1 cellular context compared by ENCODE assay signal in the genomic region with DNA sequence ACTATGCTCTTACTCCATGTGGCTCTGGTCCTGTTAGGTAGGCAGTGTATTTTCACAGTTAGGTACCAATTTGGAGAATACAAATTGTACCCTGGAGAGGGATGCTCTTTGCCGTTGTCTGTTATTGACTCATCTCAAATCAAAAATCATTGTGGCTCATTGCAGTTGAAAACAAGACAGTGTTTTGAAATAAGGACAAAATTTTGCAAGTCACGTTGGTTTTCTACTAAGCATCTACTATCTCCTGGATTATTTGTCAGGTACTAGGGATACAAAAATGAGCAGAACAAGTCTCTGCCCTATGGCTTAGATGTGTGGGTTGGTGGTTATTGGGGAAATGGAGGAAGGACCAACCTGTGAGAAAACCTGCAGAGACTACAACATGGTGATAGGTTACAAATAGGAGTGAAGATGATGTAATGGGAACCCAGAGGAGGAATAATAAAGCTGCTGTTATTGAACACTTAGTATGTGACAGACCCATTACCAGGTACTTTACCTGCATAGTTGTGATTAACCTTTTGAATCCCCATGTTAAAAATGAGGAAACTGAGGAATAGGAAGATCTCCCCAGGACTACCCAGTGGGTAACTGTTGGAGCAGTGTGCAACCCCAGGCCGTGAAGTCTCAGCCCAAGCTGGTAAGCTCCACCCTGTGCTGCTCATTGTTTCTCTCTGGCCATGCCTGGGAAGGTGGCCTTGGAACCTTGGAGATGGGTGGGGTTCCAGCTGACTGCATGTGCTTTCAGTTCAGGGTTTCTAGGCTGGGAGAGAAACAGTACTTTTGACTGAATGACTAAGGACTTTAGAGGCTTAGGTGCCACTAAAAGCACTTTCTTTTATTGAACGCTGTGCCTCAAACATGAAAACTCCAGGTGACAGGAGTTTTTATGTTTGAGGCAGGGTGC.
TF ChIP-seq lines count a peak whose summit lies in the region.

No MANE protein-coding gene starts in this region.

TF ChIP-seq in HepG2, 621 proteins besides CTCF, POLR2A, EP300 and RAD21 (continued from another document and continues in another):
- TF ChIP-seq, protein P1, sequence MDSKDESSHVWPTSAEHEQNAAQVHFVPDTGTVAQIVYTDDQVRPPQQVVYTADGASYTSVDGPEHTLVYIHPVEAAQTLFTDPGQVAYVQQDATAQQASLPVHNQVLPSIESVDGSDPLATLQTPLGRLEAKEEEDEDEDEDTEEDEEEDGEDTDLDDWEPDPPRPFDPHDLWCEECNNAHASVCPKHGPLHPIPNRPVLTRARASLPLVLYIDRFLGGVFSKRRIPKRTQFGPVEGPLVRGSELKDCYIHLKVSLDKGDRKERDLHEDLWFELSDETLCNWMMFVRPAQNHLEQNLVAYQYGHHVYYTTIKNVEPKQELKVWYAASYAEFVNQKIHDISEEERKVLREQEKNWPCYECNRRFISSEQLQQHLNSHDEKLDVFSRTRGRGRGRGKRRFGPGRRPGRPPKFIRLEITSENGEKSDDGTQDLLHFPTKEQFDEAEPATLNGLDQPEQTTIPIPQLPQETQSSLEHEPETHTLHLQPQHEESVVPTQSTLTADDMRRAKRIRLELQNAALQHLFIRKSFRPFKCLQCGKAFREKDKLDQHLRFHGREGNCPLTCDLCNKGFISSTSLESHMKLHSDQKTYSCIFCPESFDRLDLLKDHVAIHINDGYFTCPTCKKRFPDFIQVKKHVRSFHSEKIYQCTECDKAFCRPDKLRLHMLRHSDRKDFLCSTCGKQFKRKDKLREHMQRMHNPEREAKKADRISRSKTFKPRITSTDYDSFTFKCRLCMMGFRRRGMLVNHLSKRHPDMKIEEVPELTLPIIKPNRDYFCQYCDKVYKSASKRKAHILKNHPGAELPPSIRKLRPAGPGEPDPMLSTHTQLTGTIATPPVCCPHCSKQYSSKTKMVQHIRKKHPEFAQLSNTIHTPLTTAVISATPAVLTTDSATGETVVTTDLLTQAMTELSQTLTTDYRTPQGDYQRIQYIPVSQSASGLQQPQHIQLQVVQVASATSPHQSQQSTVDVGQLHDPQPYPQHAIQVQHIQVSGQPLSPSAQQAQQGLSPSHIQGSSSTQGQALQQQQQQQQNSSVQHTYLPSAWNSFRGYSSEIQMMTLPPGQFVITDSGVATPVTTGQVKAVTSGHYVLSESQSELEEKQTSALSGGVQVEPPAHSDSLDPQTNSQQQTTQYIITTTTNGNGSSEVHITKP (CRISPR knock-in tag; IDR thresholded peaks at IDR 0.05; ENCODE audit: low read depth) = peak; percentile 61; the same call in 1 of the 2 replicates
- TF ChIP-seq, protein P2, sequence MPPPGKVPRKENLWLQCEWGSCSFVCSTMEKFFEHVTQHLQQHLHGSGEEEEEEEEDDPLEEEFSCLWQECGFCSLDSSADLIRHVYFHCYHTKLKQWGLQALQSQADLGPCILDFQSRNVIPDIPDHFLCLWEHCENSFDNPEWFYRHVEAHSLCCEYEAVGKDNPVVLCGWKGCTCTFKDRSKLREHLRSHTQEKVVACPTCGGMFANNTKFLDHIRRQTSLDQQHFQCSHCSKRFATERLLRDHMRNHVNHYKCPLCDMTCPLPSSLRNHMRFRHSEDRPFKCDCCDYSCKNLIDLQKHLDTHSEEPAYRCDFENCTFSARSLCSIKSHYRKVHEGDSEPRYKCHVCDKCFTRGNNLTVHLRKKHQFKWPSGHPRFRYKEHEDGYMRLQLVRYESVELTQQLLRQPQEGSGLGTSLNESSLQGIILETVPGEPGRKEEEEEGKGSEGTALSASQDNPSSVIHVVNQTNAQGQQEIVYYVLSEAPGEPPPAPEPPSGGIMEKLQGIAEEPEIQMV (CRISPR knock-in tag; IDR thresholded peaks at IDR 0.05; ENCODE audit: low read depth) = no peak
- TF ChIP-seq, protein P3, sequence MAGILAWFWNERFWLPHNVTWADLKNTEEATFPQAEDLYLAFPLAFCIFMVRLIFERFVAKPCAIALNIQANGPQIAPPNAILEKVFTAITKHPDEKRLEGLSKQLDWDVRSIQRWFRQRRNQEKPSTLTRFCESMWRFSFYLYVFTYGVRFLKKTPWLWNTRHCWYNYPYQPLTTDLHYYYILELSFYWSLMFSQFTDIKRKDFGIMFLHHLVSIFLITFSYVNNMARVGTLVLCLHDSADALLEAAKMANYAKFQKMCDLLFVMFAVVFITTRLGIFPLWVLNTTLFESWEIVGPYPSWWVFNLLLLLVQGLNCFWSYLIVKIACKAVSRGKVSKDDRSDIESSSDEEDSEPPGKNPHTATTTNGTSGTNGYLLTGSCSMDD (CRISPR knock-in tag; IDR thresholded peaks at IDR 0.05) = no peak
- 0 out of 2 replicates have a peak, but pooled peaks have one; percentile 47 for TF ChIP-seq MIER3 (CRISPR knock-in tag; IDR thresholded peaks at IDR 0.05; ENCODE audit: borderline replicate concordance)
- no peak for TF ChIP-seq U2AF2 (IDR thresholded peaks at IDR 0.05; ENCODE audit: low read depth, low read length)
- no peak for TF ChIP-seq CC2D1A (CRISPR knock-in tag; IDR thresholded peaks at IDR 0.05)
- TF ChIP-seq PRPF4 (IDR thresholded peaks at IDR 0.05; ENCODE audit: low read depth, low read length, poor library complexity, severe bottlenecking) = no peak
- TF ChIP-seq, protein P4, sequence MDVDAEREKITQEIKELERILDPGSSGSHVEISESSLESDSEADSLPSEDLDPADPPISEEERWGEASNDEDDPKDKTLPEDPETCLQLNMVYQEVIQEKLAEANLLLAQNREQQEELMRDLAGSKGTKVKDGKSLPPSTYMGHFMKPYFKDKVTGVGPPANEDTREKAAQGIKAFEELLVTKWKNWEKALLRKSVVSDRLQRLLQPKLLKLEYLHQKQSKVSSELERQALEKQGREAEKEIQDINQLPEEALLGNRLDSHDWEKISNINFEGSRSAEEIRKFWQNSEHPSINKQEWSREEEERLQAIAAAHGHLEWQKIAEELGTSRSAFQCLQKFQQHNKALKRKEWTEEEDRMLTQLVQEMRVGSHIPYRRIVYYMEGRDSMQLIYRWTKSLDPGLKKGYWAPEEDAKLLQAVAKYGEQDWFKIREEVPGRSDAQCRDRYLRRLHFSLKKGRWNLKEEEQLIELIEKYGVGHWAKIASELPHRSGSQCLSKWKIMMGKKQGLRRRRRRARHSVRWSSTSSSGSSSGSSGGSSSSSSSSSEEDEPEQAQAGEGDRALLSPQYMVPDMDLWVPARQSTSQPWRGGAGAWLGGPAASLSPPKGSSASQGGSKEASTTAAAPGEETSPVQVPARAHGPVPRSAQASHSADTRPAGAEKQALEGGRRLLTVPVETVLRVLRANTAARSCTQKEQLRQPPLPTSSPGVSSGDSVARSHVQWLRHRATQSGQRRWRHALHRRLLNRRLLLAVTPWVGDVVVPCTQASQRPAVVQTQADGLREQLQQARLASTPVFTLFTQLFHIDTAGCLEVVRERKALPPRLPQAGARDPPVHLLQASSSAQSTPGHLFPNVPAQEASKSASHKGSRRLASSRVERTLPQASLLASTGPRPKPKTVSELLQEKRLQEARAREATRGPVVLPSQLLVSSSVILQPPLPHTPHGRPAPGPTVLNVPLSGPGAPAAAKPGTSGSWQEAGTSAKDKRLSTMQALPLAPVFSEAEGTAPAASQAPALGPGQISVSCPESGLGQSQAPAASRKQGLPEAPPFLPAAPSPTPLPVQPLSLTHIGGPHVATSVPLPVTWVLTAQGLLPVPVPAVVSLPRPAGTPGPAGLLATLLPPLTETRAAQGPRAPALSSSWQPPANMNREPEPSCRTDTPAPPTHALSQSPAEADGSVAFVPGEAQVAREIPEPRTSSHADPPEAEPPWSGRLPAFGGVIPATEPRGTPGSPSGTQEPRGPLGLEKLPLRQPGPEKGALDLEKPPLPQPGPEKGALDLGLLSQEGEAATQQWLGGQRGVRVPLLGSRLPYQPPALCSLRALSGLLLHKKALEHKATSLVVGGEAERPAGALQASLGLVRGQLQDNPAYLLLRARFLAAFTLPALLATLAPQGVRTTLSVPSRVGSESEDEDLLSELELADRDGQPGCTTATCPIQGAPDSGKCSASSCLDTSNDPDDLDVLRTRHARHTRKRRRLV (CRISPR knock-in tag; IDR thresholded peaks at IDR 0.05) = no peak
- no peak for TF ChIP-seq ZNF562 (CRISPR knock-in tag; IDR thresholded peaks at IDR 0.05; ENCODE audit: borderline replicate concordance)
- TF ChIP-seq, protein P5, sequence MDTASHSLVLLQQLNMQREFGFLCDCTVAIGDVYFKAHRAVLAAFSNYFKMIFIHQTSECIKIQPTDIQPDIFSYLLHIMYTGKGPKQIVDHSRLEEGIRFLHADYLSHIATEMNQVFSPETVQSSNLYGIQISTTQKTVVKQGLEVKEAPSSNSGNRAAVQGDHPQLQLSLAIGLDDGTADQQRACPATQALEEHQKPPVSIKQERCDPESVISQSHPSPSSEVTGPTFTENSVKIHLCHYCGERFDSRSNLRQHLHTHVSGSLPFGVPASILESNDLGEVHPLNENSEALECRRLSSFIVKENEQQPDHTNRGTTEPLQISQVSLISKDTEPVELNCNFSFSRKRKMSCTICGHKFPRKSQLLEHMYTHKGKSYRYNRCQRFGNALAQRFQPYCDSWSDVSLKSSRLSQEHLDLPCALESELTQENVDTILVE (CRISPR knock-in tag; IDR thresholded peaks at IDR 0.05) = no peak
- TF ChIP-seq NFKBIZ (CRISPR knock-in tag; IDR thresholded peaks at IDR 0.05) = no peak
- TF ChIP-seq, protein P6, sequence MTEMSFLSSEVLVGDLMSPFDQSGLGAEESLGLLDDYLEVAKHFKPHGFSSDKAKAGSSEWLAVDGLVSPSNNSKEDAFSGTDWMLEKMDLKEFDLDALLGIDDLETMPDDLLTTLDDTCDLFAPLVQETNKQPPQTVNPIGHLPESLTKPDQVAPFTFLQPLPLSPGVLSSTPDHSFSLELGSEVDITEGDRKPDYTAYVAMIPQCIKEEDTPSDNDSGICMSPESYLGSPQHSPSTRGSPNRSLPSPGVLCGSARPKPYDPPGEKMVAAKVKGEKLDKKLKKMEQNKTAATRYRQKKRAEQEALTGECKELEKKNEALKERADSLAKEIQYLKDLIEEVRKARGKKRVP (CRISPR knock-in tag; IDR thresholded peaks at IDR 0.05) = 0 out of 4 replicates have a peak, but pooled peaks of 1 of the 2 experiments have one; percentile 20
- no peak for TF ChIP-seq ZNF263 (CRISPR knock-in tag; IDR thresholded peaks at IDR 0.05)
- TF ChIP-seq MEF2D (CRISPR knock-in tag; IDR thresholded peaks at IDR 0.05) = 0 out of 2 replicates have a peak, but pooled peaks have one; percentile 4
- TF ChIP-seq ZNF644 (CRISPR knock-in tag; IDR thresholded peaks at IDR 0.05; ENCODE audit: low read depth) = peak; percentile 93
- TF ChIP-seq ZNF230 (CRISPR knock-in tag; IDR thresholded peaks at IDR 0.05) = 0 out of 2 replicates have a peak, but pooled peaks have one; percentile 56
- TF ChIP-seq, protein P7, sequence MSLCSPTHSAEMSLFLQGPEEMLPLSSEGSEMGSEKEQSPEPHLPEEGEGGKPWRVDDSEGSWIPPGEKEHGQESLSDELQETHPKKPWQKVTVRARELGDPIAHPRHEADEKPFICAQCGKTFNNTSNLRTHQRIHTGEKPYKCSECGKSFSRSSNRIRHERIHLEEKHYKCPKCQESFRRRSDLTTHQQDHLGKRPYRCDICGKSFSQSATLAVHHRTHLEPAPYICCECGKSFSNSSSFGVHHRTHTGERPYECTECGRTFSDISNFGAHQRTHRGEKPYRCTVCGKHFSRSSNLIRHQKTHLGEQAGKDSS (CRISPR knock-in tag; IDR thresholded peaks at IDR 0.05; ENCODE audit: borderline replicate concordance, low read depth) = no peak
- TF ChIP-seq HDAC2 (CRISPR knock-in tag; IDR thresholded peaks at IDR 0.05) = peak; percentile 69; the same call in 1 of the 2 replicates
- no peak for TF ChIP-seq NR1H2 (CRISPR knock-in tag; IDR thresholded peaks at IDR 0.05; ENCODE audit: borderline replicate concordance, low read depth)
- TF ChIP-seq ZNF160 (CRISPR knock-in tag; IDR thresholded peaks at IDR 0.05) = no peak
- TF ChIP-seq, protein P8, sequence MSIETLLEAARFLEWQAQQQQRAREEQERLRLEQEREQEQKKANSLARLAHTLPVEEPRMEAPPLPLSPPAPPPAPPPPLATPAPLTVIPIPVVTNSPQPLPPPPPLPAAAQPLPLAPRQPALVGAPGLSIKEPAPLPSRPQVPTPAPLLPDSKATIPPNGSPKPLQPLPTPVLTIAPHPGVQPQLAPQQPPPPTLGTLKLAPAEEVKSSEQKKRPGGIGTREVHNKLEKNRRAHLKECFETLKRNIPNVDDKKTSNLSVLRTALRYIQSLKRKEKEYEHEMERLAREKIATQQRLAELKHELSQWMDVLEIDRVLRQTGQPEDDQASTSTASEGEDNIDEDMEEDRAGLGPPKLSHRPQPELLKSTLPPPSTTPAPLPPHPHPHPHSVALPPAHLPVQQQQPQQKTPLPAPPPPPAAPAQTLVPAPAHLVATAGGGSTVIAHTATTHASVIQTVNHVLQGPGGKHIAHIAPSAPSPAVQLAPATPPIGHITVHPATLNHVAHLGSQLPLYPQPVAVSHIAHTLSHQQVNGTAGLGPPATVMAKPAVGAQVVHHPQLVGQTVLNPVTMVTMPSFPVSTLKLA (IDR thresholded peaks at IDR 0.05) = no peak
- TF ChIP-seq, protein P9, sequence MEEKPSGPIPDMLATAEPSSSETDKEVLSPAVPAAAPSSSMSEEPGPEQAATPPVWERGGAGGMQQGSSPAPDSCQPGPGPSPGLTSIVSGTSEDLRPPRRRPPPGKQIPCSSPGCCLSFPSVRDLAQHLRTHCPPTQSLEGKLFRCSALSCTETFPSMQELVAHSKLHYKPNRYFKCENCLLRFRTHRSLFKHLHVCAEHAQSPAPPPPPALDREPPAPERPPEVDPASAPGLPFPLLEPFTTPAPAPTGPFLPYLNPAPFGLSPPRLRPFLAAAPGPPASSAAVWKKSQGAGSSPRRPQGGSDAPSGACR (CRISPR knock-in tag; IDR thresholded peaks at IDR 0.05) = no peak
- no peak for TF ChIP-seq NCOA1 (CRISPR knock-in tag; IDR thresholded peaks at IDR 0.05)
- no peak for TF ChIP-seq AGO1 (IDR thresholded peaks at IDR 0.05; ENCODE audit: low read depth, low read length, poor library complexity, severe bottlenecking)
- TF ChIP-seq KLF6 (CRISPR knock-in tag; IDR thresholded peaks at IDR 0.05) = 0 out of 2 replicates have a peak, but pooled peaks have one; percentile 54
- no peak for TF ChIP-seq ZC3H4 (CRISPR knock-in tag; IDR thresholded peaks at IDR 0.05; ENCODE audit: borderline replicate concordance)
- TF ChIP-seq KMT2B (CRISPR knock-in tag; IDR thresholded peaks at IDR 0.05) = no peak
- no peak for TF ChIP-seq ZNF577 (CRISPR knock-in tag; IDR thresholded peaks at IDR 0.05; ENCODE audit: borderline replicate concordance, low read depth)
- no peak for TF ChIP-seq ZNF124 (CRISPR knock-in tag; IDR thresholded peaks at IDR 0.05)
- no peak for TF ChIP-seq ZSCAN22 (CRISPR knock-in tag; IDR thresholded peaks at IDR 0.05)
- TF ChIP-seq ZNF816 (CRISPR knock-in tag; IDR thresholded peaks at IDR 0.05; ENCODE audit: borderline replicate concordance) = no peak
- TF ChIP-seq, protein P10, sequence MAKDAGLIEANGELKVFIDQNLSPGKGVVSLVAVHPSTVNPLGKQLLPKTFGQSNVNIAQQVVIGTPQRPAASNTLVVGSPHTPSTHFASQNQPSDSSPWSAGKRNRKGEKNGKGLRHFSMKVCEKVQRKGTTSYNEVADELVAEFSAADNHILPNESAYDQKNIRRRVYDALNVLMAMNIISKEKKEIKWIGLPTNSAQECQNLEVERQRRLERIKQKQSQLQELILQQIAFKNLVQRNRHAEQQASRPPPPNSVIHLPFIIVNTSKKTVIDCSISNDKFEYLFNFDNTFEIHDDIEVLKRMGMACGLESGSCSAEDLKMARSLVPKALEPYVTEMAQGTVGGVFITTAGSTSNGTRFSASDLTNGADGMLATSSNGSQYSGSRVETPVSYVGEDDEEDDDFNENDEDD (CRISPR knock-in tag; IDR thresholded peaks at IDR 0.05; ENCODE audit: borderline replicate concordance) = peak; percentile 16; the same call in 1 of the 2 replicates
